Comparison of ENCODE assay signal across 8 cellular contexts in the genomic region with DNA sequence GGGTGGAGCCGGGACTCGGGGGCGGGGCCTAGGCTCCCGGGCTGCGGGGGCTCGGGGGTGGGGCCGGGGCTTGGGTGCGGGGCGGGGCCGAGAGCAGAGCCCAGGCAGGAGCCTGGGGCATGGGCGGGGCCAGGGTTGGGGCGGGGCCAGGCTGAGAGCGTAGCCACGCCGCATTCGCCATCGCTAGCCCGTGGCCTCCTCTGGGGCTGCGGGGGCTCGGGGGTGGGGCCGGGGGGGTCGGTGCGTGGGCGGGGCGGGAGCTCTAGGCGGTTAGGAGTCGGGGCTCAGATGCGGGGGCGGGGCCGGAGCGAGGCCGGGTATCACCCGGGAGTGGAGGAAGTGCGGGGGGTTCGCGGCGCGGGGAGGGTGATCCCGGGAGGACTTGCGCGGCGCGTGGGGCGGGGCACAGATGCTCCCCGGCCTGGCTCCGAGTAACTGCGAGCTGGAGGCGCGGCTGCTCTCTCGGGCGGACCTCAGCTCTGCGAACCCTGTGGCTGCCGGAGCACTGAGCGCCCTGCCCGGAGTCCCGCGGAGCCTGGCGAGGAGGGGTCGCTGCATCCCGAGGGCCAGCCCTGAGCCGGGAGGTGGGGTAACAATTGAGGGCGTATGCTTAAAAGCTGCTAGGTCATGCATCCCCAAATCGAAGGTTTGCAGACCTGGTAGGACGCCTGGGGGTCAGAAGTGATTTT. TPM values are rescaled to one million over a fixed set of nuclear protein-coding genes. Genes with fewer than 3 reads are reported as not detected.
DNase-seq lines count a peak whose midpoint lies in the region; ATAC-seq and TF ChIP-seq lines count a peak whose summit lies in the region.

No MANE protein-coding gene starts in this region.

- no peaks in the 10 kb centered on the region; the same call in 1 of the 2 replicates for H3F3A ChIP-seq in PC-9 (ENCODE audit: insufficient read depth, low read depth)

- in situ Hi-C loops in KBM-7 (cut with MboI; ENCODE audit: low pct_unique_long_range_greater_than_20kb, low sequenced_read_pairs), result no loop called here

- no peaks in the 10 kb centered on the region for H3K9me2 ChIP-seq in PC-9 (ENCODE audit: insufficient read depth)

- peak overlapping the region; percentile 83 for H2AFZ ChIP-seq in PC-9

- H3K4me1 ChIP-seq in PC-9 (replicated peaks; ENCODE audit: insufficient read depth) (peaks cover 21% of the 10 kb centered on the region), muscle layer of colon (ENCODE audit: insufficient read depth, low read length) (peaks cover 18% of the 10 kb centered on the region)

- no peaks in the 10 kb centered on the region for H3K36me3 ChIP-seq in PC-9 (ENCODE audit: low read depth)
- peaks cover under 1% of the 10 kb centered on the region for H3K36me3 ChIP-seq in muscle layer of colon (ENCODE audit: insufficient read depth, low read length)

- CTCF ChIA-PET in PC-9 (lab: Charles Lee), result interaction anchor here (0.6 to 1.3 kb wide), 2 partner anchors 37 to 115 kb away, joined by 15 to 28 read pairs; a partner anchor contains a TSS

- peak overlapping the region; percentile 65 for H3K27ac ChIP-seq in PC-9
- peak overlapping the region; percentile 52 for H3K27ac ChIP-seq in muscle layer of colon (ENCODE audit: low read depth, low read length)

- POLR2A ChIA-PET in PC-9 (lab: Charles Lee; ENCODE audit: unreplicated experiment), result interaction anchor here (0.6 to 0.7 kb wide), 9 partner anchors 18 to 1617 kb away, joined by 3 to 9 read pairs (median 6); a partner anchor contains a TSS

- BruUV-seq in PC-9 (replicated peaks; lab: Mats Ljungman, UMichigan), result no TSS peak

- H3K4me3 ChIP-seq in PC-9, result peak overlapping the region; percentile 63
- H3K4me3 ChIP-seq in muscle layer of colon (ENCODE audit: low read depth in 1 of 2, low read length in 2 of 2), result peak overlapping the region; percentile 72 to 81

- ATAC-seq in GM21717 (IDR thresholded peaks at IDR 0.05; ENCODE audit: unreplicated experiment) (peak; percentile 60), esophagus mucosa (peak; percentile 98)

- peak overlapping the region; percentile 90 for H3K4me2 ChIP-seq in PC-9

- TF ChIP-seq CTCF in PC-9 (conservative IDR thresholded peaks at IDR 0.05), result no peak

- H3K27me3 ChIP-seq in PC-9 (ENCODE audit: insufficient read depth, low read depth), result no peaks in the 10 kb centered on the region
- H3K27me3 ChIP-seq in muscle layer of colon (ENCODE audit: control insufficient read depth in 1 of 2, insufficient read depth in 2 of 2, low read length in 2 of 2), result no peaks in the 10 kb centered on the region

- H3K9ac ChIP-seq in muscle layer of colon (ENCODE audit: low read length), result peak overlapping the region; percentile 52

- no peaks in the 10 kb centered on the region for H4K20me1 ChIP-seq in PC-9 (ENCODE audit: insufficient read depth)

- DNase-seq in DMS153 treated with DMSO at 0.1 percent for 48 hours (lab: John Stamatoyannopoulos, UW; ENCODE audit: unreplicated experiment) (peak; percentile 72), KBM-7 (peak; percentile 79), PC-9 (peak; percentile 58 to 93)
- peak; percentile 92 to 96 for DNase-seq in activated T-cell treated with anti-CD3 and anti-CD28 coated beads, Interleukin-2, amount 50 U/mL, for 48 hours
- DNase-seq in stimulated activated CD8-positive, alpha-beta memory T cell treated with anti-CD3 and anti-CD28 coated beads, Interleukin-4, amount 100 ng/mL, for 48 hours, result peak; percentile 96

- intact Hi-C loops in PC-9 (cut with micrococcal nuclease; ENCODE audit: unreplicated experiment), result loop anchor here (5.0 kb wide), 1 partner anchor 114 kb away; a partner anchor contains a TSS

- no peaks in the 10 kb centered on the region for H3K9me3 ChIP-seq in PC-9 (ENCODE audit: insufficient read depth, low read depth)
- no peaks in the 10 kb centered on the region for H3K9me3 ChIP-seq in muscle layer of colon (ENCODE audit: low read length)

- no peaks in the 10 kb centered on the region for H3K79me2 ChIP-seq in PC-9 (ENCODE audit: low read depth)

RNA-seq across cellular contexts. Expression of gene ECI2, which starts 0.4 kb away (rescaled TPM):
- total RNA-seq in PC-9 (2021), result 45.7 and 53.8 TPM in 2 replicates
- 19.8 TPM for total RNA-seq in esophagus mucosa

RNA-seq across cellular contexts. Expression of gene FAM217A, which starts 56.9 kb away (rescaled TPM):
- total RNA-seq in PC-9 (2021), result not detected in 2 replicates
- total RNA-seq in esophagus mucosa, result not detected

Comparison
In these comparisons a context has a peak if more than half of its experiments do, and no peak if none do; other contexts are left out.
1. Peak in every context shown above with its lines: DNase-seq, ATAC-seq, H3K4me3 ChIP-seq and H3K27ac ChIP-seq.